In genomic region chr3:70108072-70108471, GRCh38 we compare ENCODE assay signal across 9 cellular contexts.
DNase-seq lines count a peak whose midpoint lies in the region; ATAC-seq and TF ChIP-seq lines count a peak whose summit lies in the region.
"Had no signal": no experiment of that assay in that cellular context is flagged by ENCODE, and none has a peak within 500 bp of the region (broad histone marks: within the 10 kb centered on the region; RNA-seq: fewer than 3 reads in every experiment).

No MANE protein-coding gene starts in this region.

- no peak overlapping the region for H3K27ac Mint-ChIP-seq in activated CD4-positive, alpha-beta T cell treated with anti-CD3 and anti-CD28 coated beads, Interleukin-2, amount 10 ng/mL, durations not matched to agents 7 days and 5 days

- H3K27me3 ChIP-seq in mesendoderm (ENCODE audit: insufficient read depth, low read length, poor library complexity): no peaks in the 10 kb centered on the region

- no peak overlapping the region for H3K27ac ChIP-seq in mesendoderm (ENCODE audit: low read depth, low read length)
- H3K27ac ChIP-seq: skin epidermis had no signal

- no peak overlapping the region for H3K23ac ChIP-seq in mesendoderm (ENCODE audit: low read length)

- no peak overlapping the region for H3K9ac ChIP-seq in mesendoderm (ENCODE audit: low read length)

- H3K27me3 Mint-ChIP-seq in activated CD4-positive, alpha-beta T cell treated with anti-CD3 and anti-CD28 coated beads, Interleukin-2, amount 10 ng/mL, durations not matched to agents 7 days and 5 days: peaks cover 3% of the 10 kb centered on the region

- no CpG with 5 or more reads among the region's 6 CpGs for WGBS in mesendoderm (ENCODE audit: extremely low coverage, insufficient coverage, low lambda C conversion rate)

- peak; percentile 7 for DNase-seq in activated CD4-positive, alpha-beta T cell treated with anti-CD3 and anti-CD28 coated beads, Interleukin-2, amount 10 ng/mL, durations not matched to agents 7 days and 5 days
- DNase-seq in activated CD4-positive, alpha-beta T cell treated with anti-CD3 and anti-CD28 coated beads, Interleukin-2, amount 50 U/mL, for 4 hours: no peak
- peak; percentile 67 for DNase-seq in mesendoderm
- no peak for DNase-seq in GDM1 (lab: John Stamatoyannopoulos, UW)
- no peak for DNase-seq in ureter (ENCODE audit: low spot score)

- no peaks in the 10 kb centered on the region for H3K36me3 ChIP-seq in mesendoderm (ENCODE audit: control insufficient read depth, insufficient read depth, low read length)

- no peaks in the 10 kb centered on the region for H3K4me1 ChIP-seq in mesendoderm (ENCODE audit: control insufficient read depth, low read depth, low read length)

- H3K79me2 ChIP-seq in mesendoderm (ENCODE audit: control insufficient read depth, insufficient read depth, low read length): no peaks in the 10 kb centered on the region

- H2AK5ac ChIP-seq in mesendoderm (ENCODE audit: low read length): no peak overlapping the region

- peak; percentile 91 for ATAC-seq in HG02885 (IDR thresholded peaks at IDR 0.05; ENCODE audit: poor library complexity, unreplicated experiment)
- no peak for ATAC-seq in HG03025 (IDR thresholded peaks at IDR 0.05; ENCODE audit: low FRiP score, unreplicated experiment)

- no peak overlapping the region for H3K4ac ChIP-seq in mesendoderm (ENCODE audit: low read depth, low read length)

- no peak overlapping the region for H2BK15ac ChIP-seq in mesendoderm (replicated peaks; ENCODE audit: low read depth)

- H4K8ac ChIP-seq in mesendoderm (ENCODE audit: low read depth, low read length): no peak overlapping the region

- no peaks in the 10 kb centered on the region for H3K9me3 Mint-ChIP-seq in activated CD4-positive, alpha-beta T cell treated with anti-CD3 and anti-CD28 coated beads, Interleukin-2, amount 10 ng/mL, durations not matched to agents 7 days and 5 days

- POLR2A ChIA-PET in activated CD4-positive, alpha-beta T cell treated with anti-CD3 and anti-CD28 coated beads, Interleukin-2, amount 10 ng/mL, durations not matched to agents 7 days and 5 days (lab: Charles Lee): no interaction called here

- H3K4me2 ChIP-seq in mesendoderm (ENCODE audit: low read length): no peak overlapping the region

- no peak overlapping the region for H3K4me3 Mint-ChIP-seq in activated CD4-positive, alpha-beta T cell treated with anti-CD3 and anti-CD28 coated beads, Interleukin-2, amount 10 ng/mL, durations not matched to agents 7 days and 5 days

- H4K5ac ChIP-seq in mesendoderm (ENCODE audit: low read length): no peak overlapping the region

- H2BK5ac ChIP-seq in mesendoderm (ENCODE audit: low read length): no peak overlapping the region

- no peak overlapping the region for H3K56ac ChIP-seq in mesendoderm (ENCODE audit: low read length)

- H3K4me1 Mint-ChIP-seq in activated CD4-positive, alpha-beta T cell treated with anti-CD3 and anti-CD28 coated beads, Interleukin-2, amount 10 ng/mL, durations not matched to agents 7 days and 5 days: no peaks in the 10 kb centered on the region

- peak; percentile 71 for TF ChIP-seq CTCF in WI38 (IDR thresholded peaks at IDR 0.05; ENCODE audit: low read depth, low read length)

- H3K36me3 Mint-ChIP-seq in activated CD4-positive, alpha-beta T cell treated with anti-CD3 and anti-CD28 coated beads, Interleukin-2, amount 10 ng/mL, durations not matched to agents 7 days and 5 days (ENCODE audit: low read depth): no peaks in the 10 kb centered on the region

- CTCF ChIA-PET in activated CD4-positive, alpha-beta T cell treated with anti-CD3 and anti-CD28 coated beads, Interleukin-2, amount 10 ng/mL, durations not matched to agents 7 days and 5 days (lab: Charles Lee): no interaction called here

- H3K4me3 ChIP-seq in WI38 (ENCODE audit: low read depth, low read length) (no peak overlapping the region), mesendoderm (ENCODE audit: low read length) (no peak overlapping the region)
- H3K4me3 ChIP-seq: skin epidermis had no signal

- H3K79me1 ChIP-seq in mesendoderm (ENCODE audit: low read length): no peaks in the 10 kb centered on the region

- H3K18ac ChIP-seq in mesendoderm (ENCODE audit: low read length): no peak overlapping the region

- H2BK120ac ChIP-seq in mesendoderm (ENCODE audit: low read depth, low read length): no peak overlapping the region

Comparison
In these comparisons a context has a peak if more than half of its experiments do, and no peak if none do; other contexts are left out.
1. DNase-seq: peak in activated CD4-positive, alpha-beta T cell treated with anti-CD3 and anti-CD28 coated beads, Interleukin-2, amount 10 ng/mL, durations not matched to agents 7 days and 5 days (single experiment) and mesendoderm (single experiment); none in activated CD4-positive, alpha-beta T cell treated with anti-CD3 and anti-CD28 coated beads, Interleukin-2, amount 50 U/mL, for 4 hours (0 of 2), GDM1 (single experiment) and ureter (single experiment).